ENCODE assay signal across 39 cellular contexts in genomic region chr19:9250630-9251029, GRCh38. TPM values are rescaled to one million over a fixed set of nuclear protein-coding genes. Genes with fewer than 3 reads are reported as not detected.
"Had no signal": no experiment of that assay in that cellular context is flagged by ENCODE, and none has a peak within 500 bp of the region (broad histone marks: within the 10 kb centered on the region; RNA-seq: fewer than 3 reads in every experiment).

OR7E24 (plus strand) TSS chr19:9250930; CDS start chr19:9251044, 114 bp downstream.

- H3K27me3 Mint-ChIP-seq: activated naive CD4-positive, alpha-beta T cell treated with anti-CD3 and anti-CD28 coated beads, Interleukin-2, amount 10 ng/mL, durations not matched to agents 7 days and 5 days had no signal

- H3K27ac ChIP-seq: adrenal gland, ascending aorta, body of pancreas, brain microvascular endothelial cell, breast epithelium, cardiac muscle cell had no signal

- H3K27me3 ChIP-seq: adrenal gland, ascending aorta, body of pancreas, brain microvascular endothelial cell, breast epithelium, cardiac muscle cell had no signal

- H3K27ac Mint-ChIP-seq: activated naive CD4-positive, alpha-beta T cell treated with anti-CD3 and anti-CD28 coated beads for 36 hours; activated naive CD4-positive, alpha-beta T cell treated with anti-CD3 and anti-CD28 coated beads, Interleukin-2, amount 10 ng/mL, durations not matched to agents 7 days and 5 days; activated naive CD4-positive, alpha-beta T cell treated with anti-CD3 and anti-CD28 coated beads, Interleukin-2, amount 50 U/mL, for 24 hours; activated naive CD4-positive, alpha-beta T cell treated with anti-CD3 and anti-CD28 coated beads, Interleukin-2, amount 50 U/mL, for 72 hours; activated naive CD8-positive, alpha-beta T cell; activated naive CD8-positive, alpha-beta T cell treated with anti-CD3 and anti-CD28 coated beads for 36 hours; activated naive CD8-positive, alpha-beta T cell treated with anti-CD3 and anti-CD28 coated beads, Interleukin-2, amount 10 ng/mL, durations not matched to agents 7 days and 5 days; activated naive CD8-positive, alpha-beta T cell treated with anti-CD3 and anti-CD28 coated beads, Interleukin-2, amount 50 U/mL, for 24 hours; activated T-cell treated with anti-CD3 and anti-CD28 coated beads, Interleukin-2, amount 50 U/mL, for 24 hours; activated T-cell treated with anti-CD3 and anti-CD28 coated beads, Interleukin-2, amount 50 U/mL, for 72 hours; activated T-helper 1 cell treated with anti-CD3 and anti-CD28 coated beads, Interleukin-12 subunit alpha, Interleukin-12 subunit beta, Interleukin-2, Interleukin-4 antibody, amounts not matched to agents 30 ng/mL and 10 ng/mL and 1 ng/mL, durations not matched to agents 14 hours and 24 hours and 36 hours; activated T-helper 17 cell treated with anti-CD3 and anti-CD28 coated beads, Interleukin-2, amount 50 U/mL, for 72 hours; activated T-helper 2 cell treated with anti-CD3 and anti-CD28 coated beads, Interferon-gamma antibody, Interleukin-2, Interleukin-4, amounts not matched to agents 10 μg/mL and 5 μg/mL and 100 μg/mL, durations not matched to agents 14 hours and 24 hours and 36 hours; brain had no signal

- H3K4me1 ChIP-seq: adrenal gland, ascending aorta, body of pancreas, breast epithelium had no signal

- DNase-seq: activated effector memory CD4-positive, alpha-beta T cell treated with anti-CD3 and anti-CD28 coated beads, Interleukin-2, amount 50 U/mL, for 16 hours; activated effector memory CD4-positive, alpha-beta T cell treated with Interleukin-2 at 50 U/mL for 16 hours; activated gamma-delta T cell; activated gamma-delta T cell treated with Interleukin-2 at 50 U/mL for 16 hours; activated naive CD4-positive, alpha-beta T cell; activated naive CD4-positive, alpha-beta T cell treated with anti-CD3 and anti-CD28 coated beads for 36 hours; activated naive CD4-positive, alpha-beta T cell treated with anti-CD3 and anti-CD28 coated beads, Interleukin-2, amount 10 ng/mL, durations not matched to agents 7 days and 5 days; activated naive CD4-positive, alpha-beta T cell treated with anti-CD3 and anti-CD28 coated beads, Interleukin-2, amount 50 U/mL, for 16 hours; activated naive CD4-positive, alpha-beta T cell treated with Interleukin-2 at 50 U/mL for 16 hours; activated naive CD8-positive, alpha-beta T cell treated with anti-CD3 and anti-CD28 coated beads for 36 hours; activated naive CD8-positive, alpha-beta T cell treated with anti-CD3 and anti-CD28 coated beads, Interleukin-2, amount 10 ng/mL, durations not matched to agents 7 days and 5 days; activated naive CD8-positive, alpha-beta T cell treated with anti-CD3 and anti-CD28 coated beads, Interleukin-2, amount 50 U/mL, for 24 hours; activated T-cell treated with anti-CD3 and anti-CD28 coated beads, Interleukin-2, amount 50 U/mL, for 1 hour; activated T-cell treated with anti-CD3 and anti-CD28 coated beads, Interleukin-2, amount 50 U/mL, for 24 hours; activated T-cell treated with anti-CD3 and anti-CD28 coated beads, Interleukin-2, amount 50 U/mL, for 4 hours; activated T-cell treated with anti-CD3 and anti-CD28 coated beads, Interleukin-2, amount 50 U/mL, for 48 hours; activated T-cell treated with anti-CD3 and anti-CD28 coated beads, Interleukin-2, amount 50 U/mL, for 72 hours; adrenal gland; amniotic stem cell; amygdala; anterior cingulate cortex; aorta; body of pancreas; brain microvascular endothelial cell; caudate nucleus; central memory CD4-positive, alpha-beta T cell; cerebellar nuclear complex had no signal

- H3K9me3 Mint-ChIP-seq: activated naive CD8-positive, alpha-beta T cell treated with anti-CD3 and anti-CD28 coated beads for 36 hours; central memory CD8-positive, alpha-beta T cell had no signal

- H3K4me3 Mint-ChIP-seq: activated naive CD4-positive, alpha-beta T cell treated with anti-CD3 and anti-CD28 coated beads for 36 hours; activated naive CD4-positive, alpha-beta T cell treated with anti-CD3 and anti-CD28 coated beads, Interleukin-2, amount 10 ng/mL, durations not matched to agents 7 days and 5 days; activated naive CD4-positive, alpha-beta T cell treated with anti-CD3 and anti-CD28 coated beads, Interleukin-2, amount 50 U/mL, for 24 hours; activated naive CD8-positive, alpha-beta T cell; activated naive CD8-positive, alpha-beta T cell treated with anti-CD3 and anti-CD28 coated beads for 36 hours; activated naive CD8-positive, alpha-beta T cell treated with anti-CD3 and anti-CD28 coated beads, Interleukin-2, amount 10 ng/mL, durations not matched to agents 7 days and 5 days; activated naive CD8-positive, alpha-beta T cell treated with anti-CD3 and anti-CD28 coated beads, Interleukin-2, amount 50 U/mL, for 24 hours; activated T-cell treated with anti-CD3 and anti-CD28 coated beads, Interleukin-2, amount 50 U/mL, for 24 hours; activated T-cell treated with anti-CD3 and anti-CD28 coated beads, Interleukin-2, amount 50 U/mL, for 4 hours; activated T-cell treated with anti-CD3 and anti-CD28 coated beads, Interleukin-2, amount 50 U/mL, for 72 hours; activated T-helper 1 cell treated with anti-CD3 and anti-CD28 coated beads, Interleukin-12 subunit alpha, Interleukin-12 subunit beta, Interleukin-2, Interleukin-4 antibody, amounts not matched to agents 30 ng/mL and 10 ng/mL and 1 ng/mL, durations not matched to agents 14 hours and 24 hours and 36 hours; activated T-helper 17 cell treated with anti-CD3 and anti-CD28 coated beads, Interleukin-2, amount 50 U/mL, for 72 hours; brain; central memory CD8-positive, alpha-beta T cell had no signal

- H3K9me3 ChIP-seq: adrenal gland, ascending aorta, body of pancreas, breast epithelium had no signal

- ATAC-seq: activated naive CD4-positive, alpha-beta T cell treated with anti-CD3 and anti-CD28 coated beads, Interleukin-2, amount 50 U/mL, for 72 hours; activated naive CD8-positive, alpha-beta T cell treated with anti-CD3 and anti-CD28 coated beads, Interleukin-2, amount 50 U/mL, for 24 hours; activated T-cell treated with anti-CD3 and anti-CD28 coated beads, Interleukin-2, amount 50 U/mL, for 4 hours; activated T-cell treated with anti-CD3 and anti-CD28 coated beads, Interleukin-2, amount 50 U/mL, for 72 hours; body of pancreas had no signal

- H3K4me1 Mint-ChIP-seq: activated naive CD4-positive, alpha-beta T cell treated with anti-CD3 and anti-CD28 coated beads, Interleukin-2, amount 10 ng/mL, durations not matched to agents 7 days and 5 days; activated naive CD4-positive, alpha-beta T cell treated with anti-CD3 and anti-CD28 coated beads, Interleukin-2, amount 50 U/mL, for 24 hours; activated naive CD8-positive, alpha-beta T cell treated with anti-CD3 and anti-CD28 coated beads for 36 hours; activated naive CD8-positive, alpha-beta T cell treated with anti-CD3 and anti-CD28 coated beads, Interleukin-2, amount 10 ng/mL, durations not matched to agents 7 days and 5 days; activated naive CD8-positive, alpha-beta T cell treated with anti-CD3 and anti-CD28 coated beads, Interleukin-2, amount 50 U/mL, for 24 hours; activated T-helper 17 cell treated with anti-CD3 and anti-CD28 coated beads, Interleukin-2, amount 50 U/mL, for 72 hours; brain; central memory CD8-positive, alpha-beta T cell had no signal

- H3K36me3 ChIP-seq: adrenal gland, ascending aorta, brain microvascular endothelial cell, breast epithelium, cardiac muscle cell had no signal

- H3K4me3 ChIP-seq: adrenal gland, ascending aorta, body of pancreas, breast epithelium, cardiac muscle cell had no signal

RNA-seq across cellular contexts. Expression of gene OR7E24, which starts in this region (rescaled TPM):
- polyA plus RNA-seq: adipose tissue, adrenal gland, aorta, cardiac muscle cell had no signal
